In the genomic region with DNA sequence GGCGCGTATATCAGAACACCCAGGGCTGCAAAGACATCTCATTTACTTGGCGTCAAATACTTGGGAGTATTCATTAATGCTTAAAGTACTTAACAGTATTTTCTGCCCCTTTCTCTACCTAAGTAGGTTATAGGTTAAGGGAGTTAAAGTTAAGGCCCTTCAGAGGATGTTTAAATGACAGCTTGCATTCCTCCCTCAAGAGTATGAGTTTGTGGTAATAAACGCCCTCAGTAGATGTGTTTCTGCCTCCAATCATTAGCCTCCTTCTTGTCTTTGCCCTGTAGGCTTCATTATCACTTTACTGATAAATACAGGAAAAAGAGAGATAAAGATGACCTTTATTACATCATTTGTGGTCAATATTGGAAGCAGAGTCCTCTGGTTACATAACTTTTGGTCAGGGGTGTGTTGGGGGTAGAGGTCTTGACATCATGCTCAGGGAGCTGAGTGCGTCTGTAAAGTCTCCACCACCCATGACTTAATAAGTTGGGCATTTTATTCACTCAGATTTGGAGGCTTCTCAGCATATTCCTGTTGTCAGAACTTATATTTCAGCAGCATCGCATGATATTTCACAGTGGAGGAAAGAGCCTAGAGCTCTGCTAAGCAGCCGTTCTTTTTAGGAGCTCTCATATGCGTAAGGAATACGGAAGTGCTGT, we compare ENCODE assay signal across 17 cellular contexts.
DNase-seq lines count a peak whose midpoint lies in the region; ATAC-seq, FAIRE-seq and TF ChIP-seq lines count a peak whose summit lies in the region.
"Had no signal": no experiment of that assay in that cellular context is flagged by ENCODE, and none has a peak within 500 bp of the region (broad histone marks: within the 10 kb centered on the region; RNA-seq: fewer than 3 reads in every experiment).

No MANE protein-coding gene starts in this region.

- DNase-seq in NCI-H226, result peak; percentile 96
- DNase-seq in fibroblast of mammary gland (ENCODE audit: low read depth), result peak; percentile 24
- no peak for DNase-seq in left lobe of liver (ENCODE audit: low spot score)
- DNase-seq in NCI-H774 (lab: John Stamatoyannopoulos, UW), result no peak
- no peak for DNase-seq in activated naive CD4-positive, alpha-beta T cell treated with anti-CD3 and anti-CD28 coated beads for 36 hours
- DNase-seq: CD4-positive, alpha-beta memory T cell; HFFc6; MM.1S; NCI-H1105; NCI-H510A; NCI-H748 treated with DMSO at 0.1 percent for 48 hours; OCI-M1; SIG-M5 had no signal

- H3K4me3 Mint-ChIP-seq in activated naive CD4-positive, alpha-beta T cell treated with anti-CD3 and anti-CD28 coated beads for 36 hours, result no peak overlapping the region
- H3K4me3 Mint-ChIP-seq: CD4-positive, alpha-beta memory T cell; HFFc6 had no signal

- H3K4me3 ChIP-seq in fibroblast of mammary gland (ENCODE audit: control insufficient read depth, low read depth, low read length), result no peak overlapping the region
- H3K4me3 ChIP-seq: BLaER1 had no signal

- no peak overlapping the region for H3K27ac Mint-ChIP-seq in activated naive CD4-positive, alpha-beta T cell treated with anti-CD3 and anti-CD28 coated beads for 36 hours
- H3K27ac Mint-ChIP-seq: CD4-positive, alpha-beta memory T cell; HFFc6 had no signal

- no peaks in the 10 kb centered on the region for H3K27me3 Mint-ChIP-seq in activated naive CD4-positive, alpha-beta T cell treated with anti-CD3 and anti-CD28 coated beads for 36 hours (ENCODE audit: low read depth)

- no peaks in the 10 kb centered on the region for H3K4me1 Mint-ChIP-seq in activated naive CD4-positive, alpha-beta T cell treated with anti-CD3 and anti-CD28 coated beads for 36 hours (ENCODE audit: low read depth)

- ATAC-seq in left lobe of liver, result peak; percentile 34
- no peak for ATAC-seq in HG03196 (IDR thresholded peaks at IDR 0.05; ENCODE audit: unreplicated experiment)

- no peaks in the 10 kb centered on the region for H3K36me3 Mint-ChIP-seq in activated naive CD4-positive, alpha-beta T cell treated with anti-CD3 and anti-CD28 coated beads for 36 hours (ENCODE audit: low read depth)
- H3K36me3 Mint-ChIP-seq: CD4-positive, alpha-beta memory T cell had no signal

- peak; percentile 97 for FAIRE-seq in G401.6 (lab: Jason Lieb, UNC)
- FAIRE-seq: H54 had no signal

- CTCF ChIA-PET in activated naive CD4-positive, alpha-beta T cell treated with anti-CD3 and anti-CD28 coated beads for 36 hours (lab: Charles Lee), result interaction anchor here (0.5 to 1.2 kb wide), 2 partner anchors 12 to 727 kb away, joined by 3 to 5 read pairs; no protein-coding TSS in a partner anchor

- TF ChIP-seq CTCF in fibroblast of mammary gland (conservative IDR thresholded peaks at IDR 0.05; ENCODE audit: control insufficient read depth, insufficient read depth, low read depth, low read length), result no peak

- H3K9me3 Mint-ChIP-seq in activated naive CD4-positive, alpha-beta T cell treated with anti-CD3 and anti-CD28 coated beads for 36 hours, result no peaks in the 10 kb centered on the region
- H3K9me3 Mint-ChIP-seq: CD4-positive, alpha-beta memory T cell; HFFc6 had no signal

- intact Hi-C loops in activated naive CD4-positive, alpha-beta T cell treated with anti-CD3 and anti-CD28 coated beads for 36 hours (cut with micrococcal nuclease), result no loop called here

Comparison
In these comparisons a context has a peak if more than half of its experiments do, and no peak if none do; other contexts are left out.
1. DNase-seq: peak in NCI-H226 (single experiment) and fibroblast of mammary gland (single experiment); none in left lobe of liver (single experiment), NCI-H774 (single experiment) and activated naive CD4-positive, alpha-beta T cell treated with anti-CD3 and anti-CD28 coated beads for 36 hours (single experiment).